ENCODE assay signal across 8 cellular contexts in the genomic region with DNA sequence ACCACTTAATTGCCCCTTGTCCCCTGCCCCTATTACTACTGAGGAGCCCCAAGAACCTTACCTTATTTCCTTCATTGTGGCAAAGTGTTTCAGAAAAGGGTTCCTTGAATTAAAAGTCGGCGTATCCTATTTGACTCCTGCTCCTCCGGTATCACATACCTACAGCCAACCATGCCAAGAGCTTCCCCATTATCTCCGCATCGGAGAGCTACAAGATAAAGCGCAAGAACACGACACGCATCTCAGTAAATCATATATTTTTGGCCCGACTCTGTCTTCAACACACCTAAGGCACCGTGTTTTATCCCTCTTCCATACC. TPM values are rescaled to one million over a fixed set of nuclear protein-coding genes. Genes with fewer than 3 reads are reported as not detected.
DNase-seq lines count a peak whose midpoint lies in the region; ATAC-seq and TF ChIP-seq lines count a peak whose summit lies in the region.

No MANE protein-coding gene starts in this region.

- H3K9me3 Mint-ChIP-seq in activated naive CD4-positive, alpha-beta T cell treated with anti-CD3 and anti-CD28 coated beads, Interleukin-2, amount 50 U/mL, for 72 hours = no peaks in the 10 kb centered on the region
- no peaks in the 10 kb centered on the region for H3K9me3 Mint-ChIP-seq in activated naive CD4-positive, alpha-beta T cell treated with anti-CD3 and anti-CD28 coated beads, Interleukin-2, amount 10 ng/mL, durations not matched to agents 7 days and 5 days

- peaks cover 70% of the 10 kb centered on the region for H3K79me2 ChIP-seq in smooth muscle cell (ENCODE audit: low read depth)

- no peak overlapping the region for H3K4me3 Mint-ChIP-seq in activated naive CD4-positive, alpha-beta T cell treated with anti-CD3 and anti-CD28 coated beads, Interleukin-2, amount 10 ng/mL, durations not matched to agents 7 days and 5 days

- no peaks in the 10 kb centered on the region for H3K27me3 Mint-ChIP-seq in activated naive CD4-positive, alpha-beta T cell treated with anti-CD3 and anti-CD28 coated beads, Interleukin-2, amount 10 ng/mL, durations not matched to agents 7 days and 5 days

- H3F3A ChIP-seq in smooth muscle cell (ENCODE audit: low read depth) = peaks cover 13% of the 10 kb centered on the region

- H3K9me3 ChIP-seq in RWPE2 (ENCODE audit: severe bottlenecking) (no peaks in the 10 kb centered on the region), smooth muscle cell (replicated peaks; ENCODE audit: low read depth) (no peaks in the 10 kb centered on the region)

- peaks cover 31% of the 10 kb centered on the region for H3K4me1 Mint-ChIP-seq in activated naive CD4-positive, alpha-beta T cell treated with anti-CD3 and anti-CD28 coated beads, Interleukin-2, amount 10 ng/mL, durations not matched to agents 7 days and 5 days

- in situ Hi-C loops in GM13976 (cut with MboI; ENCODE audit: low sequenced_read_pairs, unreplicated experiment) = no loop called here

- peak overlapping the region; percentile 53 for H2AFZ ChIP-seq in smooth muscle cell (ENCODE audit: low read depth)

- H4K20me1 ChIP-seq in smooth muscle cell (ENCODE audit: low read depth) = peaks cover 23% of the 10 kb centered on the region

- no peak overlapping the region for H3K27ac Mint-ChIP-seq in activated naive CD4-positive, alpha-beta T cell treated with anti-CD3 and anti-CD28 coated beads, Interleukin-2, amount 50 U/mL, for 72 hours
- H3K27ac Mint-ChIP-seq in activated naive CD4-positive, alpha-beta T cell treated with anti-CD3 and anti-CD28 coated beads, Interleukin-2, amount 10 ng/mL, durations not matched to agents 7 days and 5 days = no peak overlapping the region

- peak overlapping the region; percentile 90 for H3K27ac ChIP-seq in RWPE2 (ENCODE audit: poor library complexity, severe bottlenecking)
- peak overlapping the region; percentile 98 for H3K27ac ChIP-seq in smooth muscle cell (ENCODE audit: low read depth)

- WGBS in smooth muscle cell (ENCODE audit: low lambda C conversion rate) = 0% methylated on average over 10 of the region's 10 CpGs

- peak overlapping the region; percentile 90 for H3K9ac ChIP-seq in smooth muscle cell (ENCODE audit: low read depth)

- CTCF ChIA-PET in activated naive CD4-positive, alpha-beta T cell treated with anti-CD3 and anti-CD28 coated beads, Interleukin-2, amount 10 ng/mL, durations not matched to agents 7 days and 5 days (lab: Charles Lee) = interaction anchor here (0.8 to 5.6 kb wide), 8 partner anchors 11 to 381 kb away, joined by 3 to 91 read pairs (median 4); partner anchors contain the start of gene COPS4

- TF ChIP-seq CTCF in RWPE2 (IDR thresholded peaks at IDR 0.05; ENCODE audit: poor library complexity, severe bottlenecking) = no peak
- TF ChIP-seq CTCF in foreskin fibroblast (IDR thresholded peaks at IDR 0.05; ENCODE audit: low read depth, low read length) = no peak
- TF ChIP-seq CTCF in smooth muscle cell (IDR thresholded peaks at IDR 0.05; ENCODE audit: borderline replicate concordance, insufficient read depth, poor library complexity, severe bottlenecking) = no peak
- no peak for TF ChIP-seq CTCF in GM13976 (IDR thresholded peaks at IDR 0.05; ENCODE audit: borderline replicate concordance, control extremely low read depth, extremely low read depth, insufficient read depth, missing control alignments)

- no peaks in the 10 kb centered on the region for H3K27me3 ChIP-seq in RWPE2 (ENCODE audit: insufficient read depth, poor library complexity, severe bottlenecking)
- H3K27me3 ChIP-seq in smooth muscle cell (ENCODE audit: low read depth) = no peaks in the 10 kb centered on the region

- H3K36me3 ChIP-seq in RWPE2 (ENCODE audit: low read depth) (peaks cover 46% of the 10 kb centered on the region), smooth muscle cell (ENCODE audit: low read depth) (peaks cover 2% of the 10 kb centered on the region)

- H3K4me1 ChIP-seq in RWPE2 (ENCODE audit: insufficient read depth, poor library complexity, severe bottlenecking) (peaks cover 18% of the 10 kb centered on the region), smooth muscle cell (ENCODE audit: low read depth) (peaks cover 24% of the 10 kb centered on the region)

- peak; percentile 1 for ATAC-seq in activated naive CD4-positive, alpha-beta T cell treated with anti-CD3 and anti-CD28 coated beads, Interleukin-2, amount 50 U/mL, for 72 hours
- peak; percentile 6 for ATAC-seq in HG03066 (IDR thresholded peaks at IDR 0.05; ENCODE audit: low read depth, unreplicated experiment)
- ATAC-seq in RWPE2 (ENCODE audit: low read depth) = no peak

- peaks cover 6 to 17% of the 10 kb centered on the region in 2 donors for H3K36me3 Mint-ChIP-seq in activated naive CD4-positive, alpha-beta T cell treated with anti-CD3 and anti-CD28 coated beads, Interleukin-2, amount 50 U/mL, for 72 hours
- H3K36me3 Mint-ChIP-seq in activated naive CD4-positive, alpha-beta T cell treated with anti-CD3 and anti-CD28 coated beads, Interleukin-2, amount 10 ng/mL, durations not matched to agents 7 days and 5 days = peaks cover 19% of the 10 kb centered on the region

- no peak for DNase-seq in activated naive CD4-positive, alpha-beta T cell treated with anti-CD3 and anti-CD28 coated beads, Interleukin-2, amount 50 U/mL, for 72 hours (ENCODE audit: low spot score in 2 of 2)
- no peak for DNase-seq in activated naive CD4-positive, alpha-beta T cell treated with anti-CD3 and anti-CD28 coated beads, Interleukin-2, amount 10 ng/mL, durations not matched to agents 7 days and 5 days
- DNase-seq in RWPE2 (ENCODE audit: low spot score) (no peak), foreskin fibroblast (no peak), smooth muscle cell (lab: John Stamatoyannopoulos, UW; ENCODE audit: unreplicated experiment) (no peak), GM13976 (ENCODE audit: low spot score) (no peak), NK-92 (lab: John Stamatoyannopoulos, UW; ENCODE audit: unreplicated experiment) (no peak)

- H3K4me3 ChIP-seq in RWPE2 (ENCODE audit: severe bottlenecking) = peak overlapping the region; percentile 83
- peak overlapping the region; percentile 72 to 87 for H3K4me3 ChIP-seq in foreskin fibroblast (ENCODE audit: low read depth in 1 of 2, low read length in 2 of 2)
- peak overlapping the region; percentile 73 for H3K4me3 ChIP-seq in smooth muscle cell

- peak overlapping the region; percentile 97 for H3K4me2 ChIP-seq in smooth muscle cell

RNA-seq across cellular contexts. Expression of gene THAP9, which starts 0.6 kb away (rescaled TPM):
- 1 to 10 TPM; 2.3 to 6.7 TPM for total RNA-seq in activated naive CD4-positive, alpha-beta T cell treated with anti-CD3 and anti-CD28 coated beads, Interleukin-2, amount 50 U/mL, for 72 hours
- 4.4 and 7.8 TPM in 2 replicates for total RNA-seq in smooth muscle cell
- polyA plus RNA-seq in smooth muscle cell = 1.2 and 2.2 TPM in 2 replicates

RNA-seq across cellular contexts. Expression of gene SEC31A, which starts 9.0 kb away (rescaled TPM):
- 100 to 1,000 TPM in 1 of 2 donors, 10 to 100 TPM in 1; 93.9 to 124 TPM for total RNA-seq in activated naive CD4-positive, alpha-beta T cell treated with anti-CD3 and anti-CD28 coated beads, Interleukin-2, amount 50 U/mL, for 72 hours
- total RNA-seq in smooth muscle cell = 490 TPM in 2 replicates
- polyA plus RNA-seq in smooth muscle cell = 315 and 339 TPM in 2 replicates
